Comparison of ENCODE assay signal across 9 cellular contexts in genomic region chr1:158179301-158180041, GRCh38. TPM values are rescaled to one million over a fixed set of nuclear protein-coding genes. Genes with fewer than 3 reads are reported as not detected.
A peak's percentile ranks its signal among the peaks of the same experiment; 100 is the strongest.
DNase-seq lines count a peak whose midpoint lies in the region; ATAC-seq and TF ChIP-seq lines count a peak whose summit lies in the region.
"Had no signal": no experiment of that assay in that cellular context is flagged by ENCODE, and none has a peak within 500 bp of the region (broad histone marks: within the 10 kb centered on the region; RNA-seq: fewer than 3 reads in every experiment).

No MANE protein-coding gene starts in this region.

- no peaks in the 10 kb centered on the region for H3K9me3 ChIP-seq in aorta (ENCODE audit: control insufficient read depth, low read length)

- no peaks in the 10 kb centered on the region for H3K9me3 Mint-ChIP-seq in activated CD8-positive, alpha-beta T cell treated with anti-CD3 and anti-CD28 coated beads for 36 hours

- POLR2A ChIA-PET in activated CD8-positive, alpha-beta T cell treated with anti-CD3 and anti-CD28 coated beads for 36 hours (lab: Charles Lee): no interaction called here

- peaks cover 64% of the 10 kb centered on the region for H3K27me3 Mint-ChIP-seq in activated CD8-positive, alpha-beta T cell treated with anti-CD3 and anti-CD28 coated beads for 36 hours

- no peak overlapping the region for H3K27ac ChIP-seq in aorta (ENCODE audit: low read depth in 1 of 2, low read length in 2 of 2)

- H3K4me1 ChIP-seq in aorta (ENCODE audit: control insufficient read depth in 1 of 2, insufficient read depth in 2 of 2, low read length in 2 of 2): peaks cover 0 to 4% of the 10 kb centered on the region in 2 donors

- ATAC-seq in HG03378 (IDR thresholded peaks at IDR 0.05; ENCODE audit: unreplicated experiment) (peak; percentile 95), aorta (ENCODE audit: low FRiP score) (no peak)
- no peak for ATAC-seq in activated CD8-positive, alpha-beta T cell treated with anti-CD3 and anti-CD28 coated beads for 36 hours

- no peaks in the 10 kb centered on the region for H3K27me3 ChIP-seq in aorta (ENCODE audit: control insufficient read depth in 1 of 2, insufficient read depth in 2 of 2, low read length in 1 of 2)

- H3K4me1 Mint-ChIP-seq in activated CD8-positive, alpha-beta T cell treated with anti-CD3 and anti-CD28 coated beads for 36 hours (ENCODE audit: low read depth): peaks cover 8% of the 10 kb centered on the region

- no peaks in the 10 kb centered on the region for H3K36me3 Mint-ChIP-seq in activated CD8-positive, alpha-beta T cell treated with anti-CD3 and anti-CD28 coated beads for 36 hours (ENCODE audit: low read depth)

- no peak overlapping the region for H3K27ac Mint-ChIP-seq in activated CD8-positive, alpha-beta T cell treated with anti-CD3 and anti-CD28 coated beads for 36 hours

- no peak overlapping the region for H3K4me3 ChIP-seq in GM12864 (ENCODE audit: low read depth, low read length)
- no peak overlapping the region for H3K4me3 ChIP-seq in choroid plexus epithelial cell (ENCODE audit: low read depth, low read length)
- no peak overlapping the region for H3K4me3 ChIP-seq in aorta (ENCODE audit: low read length in 2 of 2)

- 85 to 86% methylated on average over 4 of the region's 4 CpGs for WGBS in aorta, 2 donors

- CTCF ChIA-PET in activated CD8-positive, alpha-beta T cell treated with anti-CD3 and anti-CD28 coated beads for 36 hours (lab: Charles Lee): interaction anchor here (2.2 kb wide), 1 partner anchor 25 kb away, joined by 7 read pairs; no protein-coding TSS in a partner anchor

- peak; percentile 49 for DNase-seq in GM12864 (ENCODE audit: low read depth)
- DNase-seq in GM20000 (ENCODE audit: low spot score): peak; percentile 83
- DNase-seq in choroid plexus epithelial cell (ENCODE audit: low read depth): peak; percentile 13
- no peak for DNase-seq in mesenteric fat pad (ENCODE audit: low spot score)
- no peak for DNase-seq in aorta
- no peak for DNase-seq in activated CD8-positive, alpha-beta T cell treated with anti-CD3 and anti-CD28 coated beads for 36 hours
- no peak for DNase-seq in activated effector memory CD4-positive, alpha-beta T cell treated with Interleukin-2 at 50 U/mL for 16 hours

- TF ChIP-seq CTCF in GM12864 (IDR thresholded peaks at IDR 0.05; ENCODE audit: low read depth, low read length, missing control alignments): peak; percentile 13
- TF ChIP-seq CTCF in GM20000 (IDR thresholded peaks at IDR 0.05; ENCODE audit: extremely low read depth, missing control alignments): no peak
- no peak for TF ChIP-seq CTCF in choroid plexus epithelial cell (conservative IDR thresholded peaks at IDR 0.05; ENCODE audit: low read depth, low read length)
- no peak for TF ChIP-seq CTCF in activated CD8-positive, alpha-beta T cell treated with anti-CD3 and anti-CD28 coated beads for 36 hours (IDR thresholded peaks at IDR 0.05)

- no peaks in the 10 kb centered on the region for H3K36me3 ChIP-seq in aorta (ENCODE audit: control insufficient read depth in 1 of 2, insufficient read depth in 2 of 2, low read length in 1 of 2)

- no peak overlapping the region for H3K4me3 Mint-ChIP-seq in activated CD8-positive, alpha-beta T cell treated with anti-CD3 and anti-CD28 coated beads for 36 hours

- intact Hi-C loops in aorta (cut with DNase I): loop anchor here in 1 of 2 donors (10.0 kb wide), 1 partner anchor 335 kb away; no protein-coding TSS in a partner anchor
- intact Hi-C loops in activated CD8-positive, alpha-beta T cell treated with anti-CD3 and anti-CD28 coated beads for 36 hours (cut with micrococcal nuclease): no loop called here

RNA-seq across cellular contexts. Expression of gene CD1D, which starts 1.2 kb away (rescaled TPM):
- total RNA-seq in mesenteric fat pad: 5.1 TPM
- total RNA-seq in aorta: 1 to 10 TPM; 2.0 to 3.3 TPM
- polyA plus RNA-seq in aorta: under 1 TPM; 0.59 to 0.63 TPM
- not detected for total RNA-seq in activated CD8-positive, alpha-beta T cell treated with anti-CD3 and anti-CD28 coated beads for 36 hours
- total RNA-seq: G401 had no signal

Comparison
In these comparisons a context has a peak if more than half of its experiments do, and no peak if none do; other contexts are left out.
1. DNase-seq: peak in GM12864 (single experiment), GM20000 (single experiment) and choroid plexus epithelial cell (single experiment); none in mesenteric fat pad (single experiment), aorta (0 of 2), activated CD8-positive, alpha-beta T cell treated with anti-CD3 and anti-CD28 coated beads for 36 hours (single experiment) and activated effector memory CD4-positive, alpha-beta T cell treated with Interleukin-2 at 50 U/mL for 16 hours (single experiment).